In genomic region chr14:67602071-67602470, GRCh38 we compare ENCODE assay signal across 15 cellular contexts. TPM values are rescaled to one million over a fixed set of nuclear protein-coding genes. Genes with fewer than 3 reads are reported as not detected.
A peak's percentile ranks its signal among the peaks of the same experiment; 100 is the strongest.
DNase-seq lines count a peak whose midpoint lies in the region; ATAC-seq, FAIRE-seq and TF ChIP-seq lines count a peak whose summit lies in the region.
"Had no signal": no experiment of that assay in that cellular context is flagged by ENCODE, and none has a peak within 500 bp of the region (broad histone marks: within the 10 kb centered on the region; RNA-seq: fewer than 3 reads in every experiment).

No MANE protein-coding gene starts in this region.

- peak overlapping the region; percentile 37 for H3K27ac Mint-ChIP-seq in activated T-cell treated with anti-CD3 and anti-CD28 coated beads, Interleukin-2, amount 50 U/mL, for 72 hours
- peak overlapping the region in 4 of 6 donors; percentile 23 to 96 (median 69) for H3K27ac Mint-ChIP-seq in immature natural killer cell
- H3K27ac Mint-ChIP-seq in activated CD8-positive, alpha-beta T cell treated with anti-CD3 and anti-CD28 coated beads, Interleukin-2, amount 10 ng/mL, durations not matched to agents 7 days and 5 days = no peak overlapping the region
- H3K27ac Mint-ChIP-seq: H9 had no signal

- H3K4me3 ChIP-seq in Karpas-422 (ENCODE audit: low read length) (no peak overlapping the region), thyroid gland (replicated peaks in 1 of 3) (no peak overlapping the region), HepG2 (replicated peaks in 1 of 3; ENCODE audit: insufficient read depth in 1 of 3, low read depth in 2 of 3, low read length in 3 of 3) (no peak overlapping the region)

- H3K27me3 ChIP-seq in Karpas-422 (ENCODE audit: low read length) (no peaks in the 10 kb centered on the region), thyroid gland (no peaks in the 10 kb centered on the region), HepG2 (ENCODE audit: control insufficient read depth in 1 of 2, insufficient read depth in 2 of 2, low read length in 2 of 2) (no peaks in the 10 kb centered on the region; a peak in 1 of 5 replicates)

- no peaks in the 10 kb centered on the region for H3K9me2 ChIP-seq in Karpas-422 (replicated peaks; ENCODE audit: insufficient read depth, low read length)

- H3K4me2 ChIP-seq in Karpas-422 (ENCODE audit: low read depth, low read length, poor library complexity, severe bottlenecking) (peak overlapping the region; percentile 55), HepG2 (ENCODE audit: low read depth, low read length) (no peak overlapping the region)

- no peak for TF ChIP-seq RAD21 in HepG2 (CRISPR knock-in tag; IDR thresholded peaks at IDR 0.05)

- ATAC-seq in activated T-cell treated with anti-CD3 and anti-CD28 coated beads, Interleukin-2, amount 50 U/mL, for 72 hours (replicated peaks in 1 of 2) = no peak
- ATAC-seq in activated CD8-positive, alpha-beta T cell treated with anti-CD3 and anti-CD28 coated beads, Interleukin-2, amount 10 ng/mL, durations not matched to agents 7 days and 5 days = no peak
- ATAC-seq in HepG2 = no peak

- H3K27me3 Mint-ChIP-seq in activated T-cell treated with anti-CD3 and anti-CD28 coated beads, Interleukin-2, amount 50 U/mL, for 72 hours (ENCODE audit: low read depth) = no peaks in the 10 kb centered on the region
- H3K27me3 Mint-ChIP-seq in immature natural killer cell (ENCODE audit: low read depth in 3 of 3) = peaks cover 5 to 6% (median 6%) of the 10 kb centered on the region in 3 donors
- no peaks in the 10 kb centered on the region for H3K27me3 Mint-ChIP-seq in activated CD8-positive, alpha-beta T cell treated with anti-CD3 and anti-CD28 coated beads, Interleukin-2, amount 10 ng/mL, durations not matched to agents 7 days and 5 days (ENCODE audit: low read depth)

- WGBS in thyroid gland, 2 donors = 83 to 88% methylated on average over 7 of the region's 7 CpGs
- 60% methylated on average over 7 of the region's 7 CpGs for WGBS in HepG2 (ENCODE audit: low lambda C conversion rate)

- H3K9ac ChIP-seq in Karpas-422 (ENCODE audit: low read length) (no peak overlapping the region), HepG2 (ENCODE audit: insufficient read depth, low read depth, low read length) (no peak overlapping the region)

- H3K9me3 ChIP-seq in Karpas-422 (ENCODE audit: low read length) (no peaks in the 10 kb centered on the region), thyroid gland (no peaks in the 10 kb centered on the region), HepG2 (ENCODE audit: low read length) (no peaks in the 10 kb centered on the region)

- FAIRE-seq in HepG2 (lab: Jason Lieb, UNC) = no peak

- peaks cover 0 to 5% of the 10 kb centered on the region in 2 donors for H3K9me3 Mint-ChIP-seq in activated T-cell treated with anti-CD3 and anti-CD28 coated beads, Interleukin-2, amount 50 U/mL, for 72 hours
- H3K9me3 Mint-ChIP-seq in immature natural killer cell = no peaks in the 10 kb centered on the region
- no peaks in the 10 kb centered on the region for H3K9me3 Mint-ChIP-seq in activated CD8-positive, alpha-beta T cell treated with anti-CD3 and anti-CD28 coated beads, Interleukin-2, amount 10 ng/mL, durations not matched to agents 7 days and 5 days (ENCODE audit: insufficient read depth)
- H3K9me3 Mint-ChIP-seq: H9 had no signal

- no peak overlapping the region for H3K27ac ChIP-seq in Karpas-422 (ENCODE audit: low read length)
- H3K27ac ChIP-seq in thyroid gland = peak overlapping the region; percentile 90 to 96 (median 95)
- no peak overlapping the region for H3K27ac ChIP-seq in HepG2 (ENCODE audit: extremely low read length, insufficient read depth, low read length)
- H3K27ac ChIP-seq: C4-2B had no signal

- BruUV-seq in HepG2 (replicated peaks; lab: Mats Ljungman, UMichigan) = no TSS peak

- TF ChIP-seq EP300 in HepG2 (IDR thresholded peaks at IDR 0.05; ENCODE audit: low read depth in 2 of 2, low read length in 2 of 2) (no peak), HepG2 (CRISPR knock-in tag; IDR thresholded peaks at IDR 0.05; ENCODE audit: borderline replicate concordance) (no peak)

- CTCF ChIA-PET in activated CD8-positive, alpha-beta T cell treated with anti-CD3 and anti-CD28 coated beads, Interleukin-2, amount 10 ng/mL, durations not matched to agents 7 days and 5 days (lab: Charles Lee) = interaction anchor here (1.0 kb wide), 2 partner anchors 9 to 102 kb away, joined by 3 read pairs; no protein-coding TSS in a partner anchor
- CTCF ChIA-PET in HepG2 (lab: Yijun Ruan, JAX; ENCODE audit: low intra/inter-chr PET ratio, low total read pairs) = no interaction called here

- in situ Hi-C loops in HepG2 (cut with HindIII; ENCODE audit: extremely low pct_ligation_motif_present, low pct_unique_long_range_greater_than_20kb) = loop anchor here (25.0 kb wide), 1 partner anchor 1210 kb away; no protein-coding TSS in a partner anchor

- no peak for DNase-seq in activated T-cell treated with anti-CD3 and anti-CD28 coated beads, Interleukin-2, amount 50 U/mL, for 72 hours
- no peak for DNase-seq in activated T-cell treated with anti-CD3 and anti-CD28 coated beads for 4 hours
- DNase-seq in Karpas-422 = no peak
- DNase-seq in immature natural killer cell = no peak
- no peak for DNase-seq in thyroid gland
- DNase-seq in activated CD8-positive, alpha-beta T cell treated with anti-CD3 and anti-CD28 coated beads, Interleukin-2, amount 10 ng/mL, durations not matched to agents 7 days and 5 days = no peak
- no peak for DNase-seq in HepG2 (ENCODE audit: low spot score)
- DNase-seq in NCI-H69 (lab: John Stamatoyannopoulos, UW) = no peak
- DNase-seq: 8988T, GDM1, H9, NCI-H1417 treated with DMSO at 0.1 percent for 48 hours, NCI-H2029 treated with DMSO at 0.1 percent for 48 hours, NCI-H510A treated with DMSO at 0.1 percent for 48 hours had no signal

- H3K4me1 Mint-ChIP-seq in activated T-cell treated with anti-CD3 and anti-CD28 coated beads, Interleukin-2, amount 50 U/mL, for 72 hours (ENCODE audit: low read depth) = peaks cover 36% of the 10 kb centered on the region
- peaks cover 28 to 37% of the 10 kb centered on the region in 2 donors for H3K4me1 Mint-ChIP-seq in immature natural killer cell
- peaks cover 28% of the 10 kb centered on the region for H3K4me1 Mint-ChIP-seq in activated CD8-positive, alpha-beta T cell treated with anti-CD3 and anti-CD28 coated beads, Interleukin-2, amount 10 ng/mL, durations not matched to agents 7 days and 5 days (ENCODE audit: low read depth)

- POLR2A ChIA-PET in activated CD8-positive, alpha-beta T cell treated with anti-CD3 and anti-CD28 coated beads, Interleukin-2, amount 10 ng/mL, durations not matched to agents 7 days and 5 days (lab: Charles Lee) = no interaction called here
- POLR2A ChIA-PET in HepG2 (lab: Yijun Ruan, JAX) = no interaction called here

- H4K20me1 ChIP-seq in Karpas-422 (ENCODE audit: insufficient read depth, low read depth, low read length) = no peaks in the 10 kb centered on the region
- no peaks in the 10 kb centered on the region for H4K20me1 ChIP-seq in HepG2 (ENCODE audit: insufficient read depth, low read length)

- no peak overlapping the region for H3K4me3 Mint-ChIP-seq in activated T-cell treated with anti-CD3 and anti-CD28 coated beads, Interleukin-2, amount 50 U/mL, for 72 hours
- H3K4me3 Mint-ChIP-seq in immature natural killer cell = peak overlapping the region in 2 of 5 donors; percentile 25 to 37
- H3K4me3 Mint-ChIP-seq in activated CD8-positive, alpha-beta T cell treated with anti-CD3 and anti-CD28 coated beads, Interleukin-2, amount 10 ng/mL, durations not matched to agents 7 days and 5 days = no peak overlapping the region
- H3K4me3 Mint-ChIP-seq: H9 had no signal

- no peak for TF ChIP-seq CTCF in thyroid gland (IDR thresholded peaks at IDR 0.05)
- no peak for TF ChIP-seq CTCF in HepG2 (CRISPR knock-in tag; IDR thresholded peaks at IDR 0.05)

- TF ChIP-seq POLR2A in thyroid gland (IDR thresholded peaks at IDR 0.05) (no peak), HepG2 (IDR thresholded peaks at IDR 0.05; ENCODE audit: insufficient read depth in 1 of 2, low read depth in 2 of 2, low read length in 2 of 2) (no peak)

- peaks cover 38% of the 10 kb centered on the region for H3K4me1 ChIP-seq in Karpas-422 (ENCODE audit: low read length)
- H3K4me1 ChIP-seq in thyroid gland = peaks cover 13 to 29% of the 10 kb centered on the region in 2 donors
- H3K4me1 ChIP-seq in HepG2 (ENCODE audit: insufficient read depth, low read length) = peaks cover 44% of the 10 kb centered on the region

- peaks cover 3% of the 10 kb centered on the region in 2 donors for H3K36me3 Mint-ChIP-seq in activated T-cell treated with anti-CD3 and anti-CD28 coated beads, Interleukin-2, amount 50 U/mL, for 72 hours (ENCODE audit: insufficient read depth in 2 of 2)
- H3K36me3 Mint-ChIP-seq in immature natural killer cell = no peaks in the 10 kb centered on the region
- H3K36me3 Mint-ChIP-seq in activated CD8-positive, alpha-beta T cell treated with anti-CD3 and anti-CD28 coated beads, Interleukin-2, amount 10 ng/mL, durations not matched to agents 7 days and 5 days (ENCODE audit: low read depth) = peaks cover 3% of the 10 kb centered on the region

- H3K36me3 ChIP-seq in Karpas-422 (ENCODE audit: insufficient read depth, low read length) (no peaks in the 10 kb centered on the region), thyroid gland (no peaks in the 10 kb centered on the region), HepG2 (replicated peaks in 1 of 2; ENCODE audit: control insufficient read depth in 1 of 2, insufficient read depth in 2 of 2, low read length in 2 of 2) (no peaks in the 10 kb centered on the region)

- intact Hi-C loops in thyroid gland (cut with DNase I) (no loop called here), HepG2 (cut with micrococcal nuclease; ENCODE audit: unreplicated experiment) (no loop called here)

- H2AFZ ChIP-seq in Karpas-422 (ENCODE audit: low read length) = peak overlapping the region; percentile 21; the same call in 1 of the 2 replicates
- no peak overlapping the region for H2AFZ ChIP-seq in HepG2 (ENCODE audit: low read length)

- peaks cover 29% of the 10 kb centered on the region for H3K79me2 ChIP-seq in Karpas-422 (ENCODE audit: low read length)
- peaks cover 9% of the 10 kb centered on the region for H3K79me2 ChIP-seq in HepG2 (ENCODE audit: insufficient read depth, low read length)

RNA-seq across cellular contexts. Expression of gene PIGH, which starts 2.0 kb away (rescaled TPM):
- total RNA-seq in activated T-cell treated with anti-CD3 and anti-CD28 coated beads, Interleukin-2, amount 50 U/mL, for 72 hours = 10 to 100 TPM; 19.7 to 30.4 TPM
- total RNA-seq in Karpas-422 (2014; rRNA removed; shearing (Covaris generic); ENCODE audit: low replicate concordance) = 76.5 and 112 TPM in 2 replicates
- polyA plus RNA-seq in immature natural killer cell (10 to 100 TPM; 28.8 to 41.9 (median 37.3) TPM), HepG2 (2011; rRNA removed) (43.5 and 53.6 TPM in 2 replicates)
- total RNA-seq in thyroid gland (100 to 1,000 TPM in 1 of 4 donors, 10 to 100 TPM in 3; 43.0 to 103 (median 63.1) TPM), HepG2 (2016; rRNA removed; fragmentation: Illumina TruSeq; extraction: Trizol) (18.7 and 30.0 TPM in 2 replicates)
- 10 to 100 TPM; 14.8 to 17.5 TPM for total RNA-seq in activated CD8-positive, alpha-beta T cell treated with anti-CD3 and anti-CD28 coated beads, Interleukin-2, amount 10 ng/mL, durations not matched to agents 7 days and 5 days
- total RNA-seq in HepG2 (2016; cell fraction: cytosol; rRNA removed; fragmentation: Illumina TruSeq; extraction: Trizol; ENCODE audit: low read depth) = 23.7 and 27.0 TPM in 2 replicates
- total RNA-seq in HepG2 (2016; cell fraction: insoluble cytoplasmic fraction; rRNA removed; fragmentation: Illumina TruSeq; extraction: Trizol) = 19.2 and 31.7 TPM in 2 replicates
- total RNA-seq in HepG2 (2016; cell fraction: membrane; rRNA removed; fragmentation: Illumina TruSeq; extraction: Trizol) = 32.7 and 35.6 TPM in 2 replicates
- 30.3 and 31.6 TPM in 2 replicates for total RNA-seq in HepG2 (2016; cell fraction: nucleus; rRNA removed; fragmentation: Illumina TruSeq; extraction: Trizol)
- 27.5 and 43.0 TPM in 2 replicates for polyA plus RNA-seq in HepG2 (2011; cell fraction: cytosol; rRNA removed)
- polyA plus RNA-seq in HepG2 (2011; cell fraction: nucleus; rRNA removed) = 107 and 111 TPM in 2 replicates
- 25.2 and 35.2 TPM in 2 replicates for polyA plus RNA-seq in HepG2 (2012)
- polyA plus RNA-seq in HepG2 (2016; cell fraction: cytosol; fragmentation: Illumina TruSeq; extraction: Trizol; ENCODE audit: low read depth) = 24.8 and 31.5 TPM in 2 replicates
- polyA plus RNA-seq in HepG2 (2016; cell fraction: insoluble cytoplasmic fraction; fragmentation: Illumina TruSeq; extraction: Trizol; ENCODE audit: low read depth) = 17.9 and 20.6 TPM in 2 replicates
- 29.8 and 32.1 TPM in 2 replicates for polyA plus RNA-seq in HepG2 (2016; cell fraction: membrane; fragmentation: Illumina TruSeq; extraction: Trizol; ENCODE audit: low read depth)
- polyA plus RNA-seq in HepG2 (2016; cell fraction: nucleus; fragmentation: Illumina TruSeq; extraction: Trizol; ENCODE audit: insufficient read depth, low read depth) = 61.7 and 63.3 TPM in 2 replicates
- 16.6 and 25.0 TPM in 2 replicates for polyA minus RNA-seq in HepG2 (2011; rRNA and poly(A)+ RNA removed; ENCODE audit: low replicate concordance)
- polyA minus RNA-seq in HepG2 (2011; cell fraction: cytosol; rRNA and poly(A)+ RNA removed) = 19.3 and 21.0 TPM in 2 replicates
- 10.9 and 17.5 TPM in 2 replicates for polyA minus RNA-seq in HepG2 (2011; cell fraction: nucleus; rRNA and poly(A)+ RNA removed)

RNA-seq across cellular contexts. Expression of gene ARG2, which starts 17.6 kb away (rescaled TPM):
- 10 to 100 TPM in 1 of 2 donors, 1 to 10 TPM in 1; 8.5 to 12.1 TPM for total RNA-seq in activated T-cell treated with anti-CD3 and anti-CD28 coated beads, Interleukin-2, amount 50 U/mL, for 72 hours
- 6.0 and 17.7 TPM in 2 replicates for total RNA-seq in Karpas-422 (2014; rRNA removed; shearing (Covaris generic); ENCODE audit: low replicate concordance)
- polyA plus RNA-seq in immature natural killer cell (1 to 10 TPM in 2 of 3 donors, under 1 TPM in 1; 0.41 to 2.0 (median 1.8) TPM), HepG2 (2011; rRNA removed) (71.2 and 73.6 TPM in 2 replicates)
- total RNA-seq in thyroid gland (100 to 1,000 TPM in 2 of 4 donors, 10 to 100 TPM in 2; 76.1 to 160 (median 95.0) TPM), HepG2 (2016; rRNA removed; fragmentation: Illumina TruSeq; extraction: Trizol) (37.5 and 59.7 TPM in 2 replicates)
- total RNA-seq in activated CD8-positive, alpha-beta T cell treated with anti-CD3 and anti-CD28 coated beads, Interleukin-2, amount 10 ng/mL, durations not matched to agents 7 days and 5 days = 1 to 10 TPM; 1.6 to 2.3 TPM
- total RNA-seq in HepG2 (2016; cell fraction: cytosol; rRNA removed; fragmentation: Illumina TruSeq; extraction: Trizol; ENCODE audit: low read depth) = 6.3 and 7.7 TPM in 2 replicates
- 39.6 and 59.5 TPM in 2 replicates for total RNA-seq in HepG2 (2016; cell fraction: insoluble cytoplasmic fraction; rRNA removed; fragmentation: Illumina TruSeq; extraction: Trizol)
- 11.9 and 12.9 TPM in 2 replicates for total RNA-seq in HepG2 (2016; cell fraction: membrane; rRNA removed; fragmentation: Illumina TruSeq; extraction: Trizol)
- total RNA-seq in HepG2 (2016; cell fraction: nucleus; rRNA removed; fragmentation: Illumina TruSeq; extraction: Trizol) = 15.1 and 17.4 TPM in 2 replicates
- polyA plus RNA-seq in HepG2 (2011; cell fraction: cytosol; rRNA removed) = 60.1 and 70.4 TPM in 2 replicates
- 17.5 and 19.4 TPM in 2 replicates for polyA plus RNA-seq in HepG2 (2011; cell fraction: nucleus; rRNA removed)
- polyA plus RNA-seq in HepG2 (2012) = 40.9 and 79.8 TPM in 2 replicates
- polyA plus RNA-seq in HepG2 (2016; cell fraction: cytosol; fragmentation: Illumina TruSeq; extraction: Trizol; ENCODE audit: low read depth) = 6.2 and 6.3 TPM in 2 replicates
- 53.1 and 54.4 TPM in 2 replicates for polyA plus RNA-seq in HepG2 (2016; cell fraction: insoluble cytoplasmic fraction; fragmentation: Illumina TruSeq; extraction: Trizol; ENCODE audit: low read depth)
- 9.5 and 9.6 TPM in 2 replicates for polyA plus RNA-seq in HepG2 (2016; cell fraction: membrane; fragmentation: Illumina TruSeq; extraction: Trizol; ENCODE audit: low read depth)
- polyA plus RNA-seq in HepG2 (2016; cell fraction: nucleus; fragmentation: Illumina TruSeq; extraction: Trizol; ENCODE audit: insufficient read depth, low read depth) = 17.5 and 21.2 TPM in 2 replicates
- 30.7 and 305 TPM in 2 replicates for polyA minus RNA-seq in HepG2 (2011; rRNA and poly(A)+ RNA removed; ENCODE audit: low replicate concordance)
- 47.9 and 62.8 TPM in 2 replicates for polyA minus RNA-seq in HepG2 (2011; cell fraction: cytosol; rRNA and poly(A)+ RNA removed)
- polyA minus RNA-seq in HepG2 (2011; cell fraction: nucleus; rRNA and poly(A)+ RNA removed) = 28.6 and 33.4 TPM in 2 replicates

Comparison
In these comparisons a context has a peak if more than half of its experiments do, and no peak if none do; other contexts are left out.
1. H3K27ac ChIP-seq: peak in thyroid gland (3 of 3); none in Karpas-422 (single experiment) and HepG2 (single experiment).